Comparison of ENCODE assay signal across 26 cellular contexts in genomic region chr19:29404015-29404414, GRCh38.
A peak's percentile ranks its signal among the peaks of the same experiment; 100 is the strongest.
DNase-seq lines count a peak whose midpoint lies in the region.
"Had no signal": no experiment of that assay in that cellular context is flagged by ENCODE, and none has a peak within 500 bp of the region (broad histone marks: within the 10 kb centered on the region; RNA-seq: fewer than 3 reads in every experiment).

No MANE protein-coding gene starts in this region.

- WGBS in neuronal stem cell (ENCODE audit: extremely low coverage in 2 of 2, insufficient read length in 2 of 2, insufficient replicate concordance in 1 of 2), 2 donors, result no CpG with 5 or more reads among the region's 8 CpGs

- H3K27me3 ChIP-seq in neuronal stem cell (ENCODE audit: control insufficient read depth in 3 of 3, insufficient read depth in 3 of 3, low read depth in 1 of 3, low read length in 3 of 3), result peaks cover 0 to 32% (median 2%) of the 10 kb centered on the region in 3 experiments
- H3K27me3 ChIP-seq: ascending aorta, uterus had no signal

- peak overlapping the region; percentile 53 for H3K9ac ChIP-seq in neuronal stem cell (ENCODE audit: low read depth, low read length, poor library complexity)
- H3K9ac ChIP-seq: BLaER1 treated with 17β-estradiol and CSF1 and Interleukin-3, amounts not matched to agents 10 nM and 100 nM had no signal

- H4K91ac ChIP-seq in neuronal stem cell (ENCODE audit: low read depth, low read length, poor library complexity), result peak overlapping the region; percentile 67

- H2AFZ ChIP-seq in neuronal stem cell (ENCODE audit: low read length), result no peak overlapping the region

- H3K27ac ChIP-seq in neuronal stem cell (replicated peaks; ENCODE audit: low read length), result no peak overlapping the region
- H3K27ac ChIP-seq: ascending aorta; BLaER1 treated with 17β-estradiol and CSF1 and Interleukin-3, amounts not matched to agents 10 nM and 100 nM; HL-60; neutrophil; thoracic aorta had no signal

- H3K36me3 Mint-ChIP-seq in activated naive CD4-positive, alpha-beta T cell treated with anti-CD3 and anti-CD28 coated beads, Interleukin-2, amount 10 ng/mL, durations not matched to agents 7 days and 5 days, result no peaks in the 10 kb centered on the region
- H3K36me3 Mint-ChIP-seq: activated naive CD8-positive, alpha-beta T cell treated with anti-CD3 and anti-CD28 coated beads, Interleukin-2, amount 10 ng/mL, durations not matched to agents 7 days and 5 days had no signal

- H4K8ac ChIP-seq in neuronal stem cell (ENCODE audit: low read depth, low read length), result no peak overlapping the region

- H3K27me3 Mint-ChIP-seq in activated naive CD4-positive, alpha-beta T cell treated with anti-CD3 and anti-CD28 coated beads, Interleukin-2, amount 10 ng/mL, durations not matched to agents 7 days and 5 days, result peaks cover 23% of the 10 kb centered on the region

- H3K36me3 ChIP-seq in neuronal stem cell (replicated peaks in 1 of 2; ENCODE audit: control insufficient read depth in 2 of 2, insufficient read depth in 2 of 2, low read length in 2 of 2), result no peaks in the 10 kb centered on the region
- H3K36me3 ChIP-seq: ascending aorta; BLaER1 treated with 17β-estradiol and CSF1 and Interleukin-3, amounts not matched to agents 10 nM and 100 nM; neutrophil; thoracic aorta; uterus had no signal

- H3K27ac Mint-ChIP-seq in activated naive CD4-positive, alpha-beta T cell treated with anti-CD3 and anti-CD28 coated beads, Interleukin-2, amount 10 ng/mL, durations not matched to agents 7 days and 5 days, result no peak overlapping the region
- H3K27ac Mint-ChIP-seq: activated CD8-positive, alpha-beta T cell treated with anti-CD3 and anti-CD28 coated beads for 36 hours; activated naive CD8-positive, alpha-beta T cell treated with anti-CD3 and anti-CD28 coated beads, Interleukin-2, amount 10 ng/mL, durations not matched to agents 7 days and 5 days; T-helper 17 cell had no signal

- H3K4ac ChIP-seq in neuronal stem cell (ENCODE audit: low read length), result peak overlapping the region; percentile 25

- H3K4me3 Mint-ChIP-seq in activated naive CD4-positive, alpha-beta T cell treated with anti-CD3 and anti-CD28 coated beads, Interleukin-2, amount 10 ng/mL, durations not matched to agents 7 days and 5 days, result no peak overlapping the region
- H3K4me3 Mint-ChIP-seq: activated CD8-positive, alpha-beta T cell treated with anti-CD3 and anti-CD28 coated beads for 36 hours; activated naive CD8-positive, alpha-beta T cell treated with anti-CD3 and anti-CD28 coated beads, Interleukin-2, amount 10 ng/mL, durations not matched to agents 7 days and 5 days; T-helper 17 cell had no signal

- DNase-seq in NCI-H1092 treated with DMSO at 0.1 percent for 48 hours (lab: John Stamatoyannopoulos, UW), result peak; percentile 67
- peak; percentile 77 for DNase-seq in NCI-H187 treated with DMSO at 0.1 percent for 48 hours (lab: John Stamatoyannopoulos, UW)
- DNase-seq in NCI-H526 (lab: John Stamatoyannopoulos, UW), result peak; percentile 34 to 72
- no peak for DNase-seq in neuronal stem cell (ENCODE audit: low spot score)
- no peak for DNase-seq in activated naive CD4-positive, alpha-beta T cell treated with anti-CD3 and anti-CD28 coated beads, Interleukin-2, amount 10 ng/mL, durations not matched to agents 7 days and 5 days
- DNase-seq in GOT3 (lab: John Stamatoyannopoulos, UW), result no peak
- no peak for DNase-seq in superior temporal gyrus (ENCODE audit: extremely low spot score)
- no peak for DNase-seq in effector CD8-positive, alpha-beta T cell (lab: John Stamatoyannopoulos, UW)
- DNase-seq: activated CD4-positive, alpha-beta T cell treated with anti-CD3 and anti-CD28 coated beads for 1 hour; activated CD8-positive, alpha-beta T cell treated with anti-CD3 and anti-CD28 coated beads for 36 hours; activated naive CD8-positive, alpha-beta T cell treated with anti-CD3 and anti-CD28 coated beads, Interleukin-2, amount 10 ng/mL, durations not matched to agents 7 days and 5 days; activated T-cell treated with anti-CD3 and anti-CD28 coated beads for 4 hours; caudate nucleus; cortex of kidney; Karpas-422; NCI-H82; OCI-M1; stimulated activated naive CD8-positive, alpha-beta T cell treated with anti-CD3 and anti-CD28 coated beads, Interleukin-15, Interleukin-2, amounts not matched to agents 100 U/mL and 50 U/mL, for 24 hours; T-helper 17 cell; uterus had no signal

- peak overlapping the region; percentile 82 for H2BK5ac ChIP-seq in neuronal stem cell (ENCODE audit: low read length)

- H2AK5ac ChIP-seq in neuronal stem cell (ENCODE audit: low read depth, low read length), result peak overlapping the region; percentile 69

- H3K18ac ChIP-seq in neuronal stem cell (ENCODE audit: low read length), result peak overlapping the region; percentile 86

- peak overlapping the region; percentile 32 for H3K14ac ChIP-seq in neuronal stem cell (ENCODE audit: low read length)

- H3K4me1 ChIP-seq in neuronal stem cell (ENCODE audit: control insufficient read depth in 2 of 2, insufficient read depth in 1 of 2, low read depth in 1 of 2, low read length in 2 of 2), result peaks cover 5 to 31% of the 10 kb centered on the region in 2 donors
- H3K4me1 ChIP-seq: ascending aorta, uterus had no signal

- no peaks in the 10 kb centered on the region for H3K9me3 ChIP-seq in neuronal stem cell (replicated peaks in 1 of 2; ENCODE audit: control insufficient read depth in 2 of 2, insufficient read depth in 1 of 2, low read depth in 1 of 2, low read length in 2 of 2)
- H3K9me3 ChIP-seq: ascending aorta; BLaER1 treated with 17β-estradiol and CSF1 and Interleukin-3, amounts not matched to agents 10 nM and 100 nM; neutrophil; thoracic aorta; uterus had no signal

- H3K4me3 ChIP-seq in neuronal stem cell (ENCODE audit: low read length in 2 of 2), result no peak overlapping the region
- H3K4me3 ChIP-seq: ascending aorta; BLaER1 treated with 17β-estradiol and CSF1 and Interleukin-3, amounts not matched to agents 10 nM and 100 nM; lung; thoracic aorta; uterus had no signal

- peak overlapping the region; percentile 97 for H2BK12ac ChIP-seq in neuronal stem cell (ENCODE audit: low read length)

- H3K23ac ChIP-seq in neuronal stem cell (ENCODE audit: low read depth, low read length, poor library complexity), result peak overlapping the region; percentile 61

- H2BK15ac ChIP-seq in neuronal stem cell (ENCODE audit: low read length), result peak overlapping the region; percentile 72

- H2BK120ac ChIP-seq in neuronal stem cell (ENCODE audit: low read depth, low read length), result peak overlapping the region; percentile 84

- CTCF ChIA-PET in activated naive CD4-positive, alpha-beta T cell treated with anti-CD3 and anti-CD28 coated beads, Interleukin-2, amount 10 ng/mL, durations not matched to agents 7 days and 5 days (lab: Charles Lee), result no interaction called here

- H3K4me2 ChIP-seq in neuronal stem cell (ENCODE audit: insufficient read depth, low read length, poor library complexity, severe bottlenecking), result no peak overlapping the region
- H3K4me2 ChIP-seq: BLaER1 treated with 17β-estradiol and CSF1 and Interleukin-3, amounts not matched to agents 10 nM and 100 nM had no signal

- H3K79me1 ChIP-seq in neuronal stem cell (ENCODE audit: low read depth, low read length), result no peaks in the 10 kb centered on the region

- no peaks in the 10 kb centered on the region for H3K9me3 Mint-ChIP-seq in activated naive CD4-positive, alpha-beta T cell treated with anti-CD3 and anti-CD28 coated beads, Interleukin-2, amount 10 ng/mL, durations not matched to agents 7 days and 5 days
- H3K9me3 Mint-ChIP-seq: activated CD8-positive, alpha-beta T cell treated with anti-CD3 and anti-CD28 coated beads for 36 hours; activated naive CD8-positive, alpha-beta T cell treated with anti-CD3 and anti-CD28 coated beads, Interleukin-2, amount 10 ng/mL, durations not matched to agents 7 days and 5 days had no signal

- H3K4me1 Mint-ChIP-seq in activated naive CD4-positive, alpha-beta T cell treated with anti-CD3 and anti-CD28 coated beads, Interleukin-2, amount 10 ng/mL, durations not matched to agents 7 days and 5 days, result no peaks in the 10 kb centered on the region
- H3K4me1 Mint-ChIP-seq: activated naive CD8-positive, alpha-beta T cell treated with anti-CD3 and anti-CD28 coated beads, Interleukin-2, amount 10 ng/mL, durations not matched to agents 7 days and 5 days; T-helper 17 cell had no signal

Comparison
In these comparisons a context has a peak if more than half of its experiments do, and no peak if none do; other contexts are left out.
1. DNase-seq: peak in NCI-H1092 treated with DMSO at 0.1 percent for 48 hours (single experiment), NCI-H187 treated with DMSO at 0.1 percent for 48 hours (single experiment) and NCI-H526 (2 of 2); none in neuronal stem cell (single experiment), activated naive CD4-positive, alpha-beta T cell treated with anti-CD3 and anti-CD28 coated beads, Interleukin-2, amount 10 ng/mL, durations not matched to agents 7 days and 5 days (single experiment), GOT3 (single experiment), superior temporal gyrus (single experiment) and effector CD8-positive, alpha-beta T cell (single experiment).